12 cellular contexts compared by ENCODE assay signal in genomic region chr19:56170261-56170660, GRCh38. TPM values are rescaled to one million over a fixed set of nuclear protein-coding genes. Genes with fewer than 3 reads are reported as not detected.
DNase-seq lines count a peak whose midpoint lies in the region; ATAC-seq and TF ChIP-seq lines count a peak whose summit lies in the region.
"Had no signal": no experiment of that assay in that cellular context is flagged by ENCODE, and none has a peak within 500 bp of the region (broad histone marks: within the 10 kb centered on the region; RNA-seq: fewer than 3 reads in every experiment).

No MANE protein-coding gene starts in this region.

- peaks cover 21% of the 10 kb centered on the region for H3K4me1 Mint-ChIP-seq in nephron progenitor cell
- peaks cover 10% of the 10 kb centered on the region for H3K4me1 Mint-ChIP-seq in endodermal cell

- peaks cover 15% of the 10 kb centered on the region for H3K27me3 Mint-ChIP-seq in nephron progenitor cell (ENCODE audit: low read depth, poor library complexity)
- H3K27me3 Mint-ChIP-seq in endodermal cell (ENCODE audit: insufficient read depth), result peaks cover 14% of the 10 kb centered on the region

- H3K27me3 ChIP-seq in GM23248 (replicated peaks; ENCODE audit: insufficient read depth) (0 out of 2 replicates have a peak, but pooled peaks cover 4% of the 10 kb centered on the region), body of pancreas (no peaks in the 10 kb centered on the region), endodermal cell (ENCODE audit: control insufficient read depth, insufficient read depth, low read length, poor library complexity, severe bottlenecking) (no peaks in the 10 kb centered on the region)

- H2AFZ ChIP-seq in GM23248, result no peak overlapping the region

- no peak overlapping the region for H3K4me2 ChIP-seq in GM23248 (ENCODE audit: unreplicated experiment)

- no peaks in the 10 kb centered on the region for H3K4me1 ChIP-seq in GM23248 (ENCODE audit: insufficient read depth)
- peaks cover 14% of the 10 kb centered on the region for H3K4me1 ChIP-seq in body of pancreas
- H3K4me1 ChIP-seq in endodermal cell (ENCODE audit: control insufficient read depth, insufficient read depth, low read length), result no peaks in the 10 kb centered on the region

- H3K9me2 ChIP-seq in GM23248 (ENCODE audit: insufficient read depth), result no peaks in the 10 kb centered on the region

- in situ Hi-C loops in GM23248 (cut with MboI), result loop anchor here (5.0 kb wide), 1 partner anchor 98 kb away; no protein-coding TSS in a partner anchor

- H3K9me3 ChIP-seq in GM23248 (ENCODE audit: low read depth) (no peaks in the 10 kb centered on the region), body of pancreas (no peaks in the 10 kb centered on the region), endodermal cell (ENCODE audit: control insufficient read depth, low read length) (no peaks in the 10 kb centered on the region)

- no peaks in the 10 kb centered on the region for H3F3A ChIP-seq in GM23248 (ENCODE audit: insufficient read depth)

- peaks cover 2% of the 10 kb centered on the region for H3K9me3 Mint-ChIP-seq in nephron progenitor cell
- H3K9me3 Mint-ChIP-seq in endodermal cell, result no peaks in the 10 kb centered on the region
- H3K9me3 Mint-ChIP-seq: activated B cell treated with CpG ODN at 0.5 μM for 24 hours; dendritic cell treated with granulocyte-macrophage colony-stimulating factor and Interleukin-4, amounts not matched to agents 40 ng/mL and 50 ng/mL, for 4 days had no signal

- peak; percentile 77 for ATAC-seq in body of pancreas

- no peak for TF ChIP-seq POLR2A in body of pancreas (IDR thresholded peaks at IDR 0.05)

- peak; percentile 33 for DNase-seq in GM23248
- DNase-seq in NCI-H226, result peak; percentile 99
- DNase-seq in body of pancreas, result peak; percentile 60 to 86 (median 70)
- DNase-seq in nephron progenitor cell, result no peak
- DNase-seq in cerebellar nuclear complex (lab: John Stamatoyannopoulos, UW), result no peak
- no peak for DNase-seq in activated T-cell treated with anti-CD3 and anti-CD28 coated beads, Interleukin-2, amount 50 U/mL, for 1 hour
- DNase-seq in endodermal cell, result no peak
- no peak for DNase-seq in SKM-1 treated with dmso at 0.1 percent for 144 hours (lab: John Stamatoyannopoulos, UW; ENCODE audit: unreplicated experiment)
- DNase-seq: activated B cell treated with CpG ODN at 0.5 μM for 24 hours, Karpas-422 had no signal

- no peaks in the 10 kb centered on the region for H3K79me2 ChIP-seq in GM23248 (ENCODE audit: insufficient read depth)

- H3K4me3 ChIP-seq in GM23248 (no peak overlapping the region), body of pancreas (no peak overlapping the region), endodermal cell (ENCODE audit: low read length) (no peak overlapping the region)

- intact Hi-C loops in body of pancreas (cut with DNase I), result no loop called here

- WGBS in GM23248 (ENCODE audit: low coverage in 1 of 2, low lambda C conversion rate in 2 of 2, missing lambda C conversion rate in 2 of 2), 2 experiments, result 62 to 65% methylated on average over 13 to 14 of the region's 14 CpGs
- WGBS in body of pancreas, 2 donors, result 43 to 54% methylated on average over 14 of the region's 14 CpGs
- WGBS in endodermal cell (ENCODE audit: insufficient coverage in 1 of 2, insufficient read length in 1 of 2), 2 experiments, result 84 to 87% methylated on average over 14 of the region's 14 CpGs

- no peaks in the 10 kb centered on the region for H4K20me1 ChIP-seq in GM23248 (ENCODE audit: insufficient read depth)

- H3K27ac ChIP-seq in GM23248 (no peak overlapping the region), body of pancreas (peak overlapping the region in 2 of 4 donors; percentile 14), endodermal cell (ENCODE audit: low read depth, low read length) (no peak overlapping the region)

- H3K27ac Mint-ChIP-seq in nephron progenitor cell (peak overlapping the region; percentile 70), endodermal cell (no peak overlapping the region)
- H3K27ac Mint-ChIP-seq: activated B cell treated with CpG ODN at 0.5 μM for 24 hours; dendritic cell treated with granulocyte-macrophage colony-stimulating factor and Interleukin-4, amounts not matched to agents 40 ng/mL and 50 ng/mL, for 4 days had no signal

- no peaks in the 10 kb centered on the region for H3K36me3 ChIP-seq in GM23248 (ENCODE audit: low read depth)
- H3K36me3 ChIP-seq in body of pancreas (replicated peaks in 1 of 2; ENCODE audit: insufficient read depth in 1 of 2, low read depth in 2 of 2), result no peaks in the 10 kb centered on the region
- H3K36me3 ChIP-seq in endodermal cell (ENCODE audit: control insufficient read depth, insufficient read depth, low read length), result no peaks in the 10 kb centered on the region

- no peak overlapping the region for H3K4me3 Mint-ChIP-seq in nephron progenitor cell
- H3K4me3 Mint-ChIP-seq in endodermal cell, result no peak overlapping the region
- H3K4me3 Mint-ChIP-seq: activated B cell treated with CpG ODN at 0.5 μM for 24 hours; dendritic cell treated with granulocyte-macrophage colony-stimulating factor and Interleukin-4, amounts not matched to agents 40 ng/mL and 50 ng/mL, for 4 days had no signal

- H3K36me3 Mint-ChIP-seq in nephron progenitor cell (ENCODE audit: low read depth) (no peaks in the 10 kb centered on the region), endodermal cell (ENCODE audit: low read depth) (no peaks in the 10 kb centered on the region)

- no peak overlapping the region for H3K9ac ChIP-seq in GM23248
- H3K9ac ChIP-seq in endodermal cell (ENCODE audit: extremely low read depth, low read length, poor library complexity, severe bottlenecking), result no peak overlapping the region

- TF ChIP-seq CTCF in body of pancreas (IDR thresholded peaks at IDR 0.05), result no peak
- TF ChIP-seq CTCF in nephron progenitor cell (IDR thresholded peaks at IDR 0.05), result no peak
- no peak for TF ChIP-seq CTCF in endodermal cell (conservative IDR thresholded peaks at IDR 0.05)

RNA-seq across cellular contexts. Expression of gene GALP, which starts 5.5 kb away (rescaled TPM):
- not detected in 2 replicates for total RNA-seq in GM23248 (2014; rRNA removed; shearing (Covaris generic))
- polyA plus RNA-seq in GM23248 (2016; fragmentation: Nextera tagmentation; extraction: Ambion mirVana), result not detected in 2 replicates
- total RNA-seq in body of pancreas, result not detected
- under 1 TPM in 1 of 2 donors, not detected in 1; 0.40 TPM for total RNA-seq in endodermal cell
- 20.2 TPM for polyA plus RNA-seq in endodermal cell (2013, experiment 1 of 2)
- polyA plus RNA-seq in endodermal cell (2013, experiment 2 of 2), result 19.9 TPM
- total RNA-seq: activated B cell treated with CpG ODN at 0.5 μM for 24 hours, myocyte had no signal

RNA-seq across cellular contexts. Expression of gene ZSCAN5B, which starts 27.3 kb away (rescaled TPM):
- total RNA-seq in GM23248 (2014; rRNA removed; shearing (Covaris generic)), result not detected in 2 replicates
- not detected in 2 replicates for polyA plus RNA-seq in GM23248 (2016; fragmentation: Nextera tagmentation; extraction: Ambion mirVana)
- total RNA-seq in body of pancreas (not detected), endodermal cell (not detected)
- polyA plus RNA-seq in endodermal cell (2013, experiment 1 of 2), result 0.14 TPM
- not detected for polyA plus RNA-seq in endodermal cell (2013, experiment 2 of 2)
- total RNA-seq: activated B cell treated with CpG ODN at 0.5 μM for 24 hours, myocyte had no signal

RNA-seq across cellular contexts. Expression of gene ZNF444, which starts 29.2 kb away (rescaled TPM):
- total RNA-seq in GM23248 (2014; rRNA removed; shearing (Covaris generic)), result 21.8 and 25.3 TPM in 2 replicates
- 7.7 and 9.6 TPM in 2 replicates for polyA plus RNA-seq in GM23248 (2016; fragmentation: Nextera tagmentation; extraction: Ambion mirVana)
- total RNA-seq in body of pancreas (10 to 100 TPM; 50.3 to 95.9 TPM), endodermal cell (10 to 100 TPM; 50.2 to 58.8 TPM)
- 36.7 TPM for polyA plus RNA-seq in endodermal cell (2013, experiment 1 of 2)
- polyA plus RNA-seq in endodermal cell (2013, experiment 2 of 2), result 31.4 TPM

RNA-seq across cellular contexts. Expression of gene ZSCAN5C, which starts 31.8 kb away (rescaled TPM):
- not detected in 2 replicates for total RNA-seq in GM23248 (2014; rRNA removed; shearing (Covaris generic))
- polyA plus RNA-seq in GM23248 (2016; fragmentation: Nextera tagmentation; extraction: Ambion mirVana), result not detected in 2 replicates
- not detected for total RNA-seq in body of pancreas
- not detected for total RNA-seq in endodermal cell
- polyA plus RNA-seq in endodermal cell (2013, experiment 1 of 2), result not detected
- polyA plus RNA-seq in endodermal cell (2013, experiment 2 of 2), result not detected
- total RNA-seq: activated B cell treated with CpG ODN at 0.5 μM for 24 hours, myocyte had no signal

RNA-seq across cellular contexts. Expression of gene ZNF787, which starts 49.2 kb away (rescaled TPM):
- 19.5 and 21.4 TPM in 2 replicates for total RNA-seq in GM23248 (2014; rRNA removed; shearing (Covaris generic))
- polyA plus RNA-seq in GM23248 (2016; fragmentation: Nextera tagmentation; extraction: Ambion mirVana), result 1.5 and 1.7 TPM in 2 replicates
- total RNA-seq in body of pancreas (10 to 100 TPM; 12.7 to 21.1 TPM), endodermal cell (10 to 100 TPM; 42.1 to 43.7 TPM)
- polyA plus RNA-seq in endodermal cell (2013, experiment 1 of 2), result 27.7 TPM
- polyA plus RNA-seq in endodermal cell (2013, experiment 2 of 2), result 26.5 TPM

Comparison
In these comparisons a context has a peak if more than half of its experiments do, and no peak if none do; other contexts are left out.
1. DNase-seq: peak in GM23248 (single experiment), NCI-H226 (single experiment) and body of pancreas (4 of 4); none in nephron progenitor cell (single experiment), cerebellar nuclear complex (0 of 2), activated T-cell treated with anti-CD3 and anti-CD28 coated beads, Interleukin-2, amount 50 U/mL, for 1 hour (single experiment), endodermal cell (single experiment) and SKM-1 treated with dmso at 0.1 percent for 144 hours (single experiment).